Comparison of ENCODE assay signal across 8 cellular contexts in genomic region chr2:95115418-95115817, GRCh38. TPM values are rescaled to one million over a fixed set of nuclear protein-coding genes. Genes with fewer than 3 reads are reported as not detected.
A peak's percentile ranks its signal among the peaks of the same experiment; 100 is the strongest.
DNase-seq lines count a peak whose midpoint lies in the region; ATAC-seq and TF ChIP-seq lines count a peak whose summit lies in the region.

No MANE protein-coding gene starts in this region.

- peaks cover 36% of the 10 kb centered on the region for H3K79me2 ChIP-seq in GM23338 (replicated peaks; ENCODE audit: insufficient read depth)

- peaks cover 32% of the 10 kb centered on the region for H4K20me1 ChIP-seq in GM23338 (replicated peaks; ENCODE audit: insufficient read depth)

- H3K4me2 ChIP-seq in GM23338, result no peak overlapping the region

- H3K27ac ChIP-seq in GM23338 (ENCODE audit: low read depth), result no peak overlapping the region
- H3K27ac ChIP-seq in psoas muscle, result no peak overlapping the region
- no peak overlapping the region for H3K27ac ChIP-seq in aorta (ENCODE audit: low read depth in 1 of 2, low read length in 2 of 2)

- no peaks in the 10 kb centered on the region for H3K9me2 ChIP-seq in GM23338 (ENCODE audit: insufficient read depth)

- no peak overlapping the region for H3K27ac Mint-ChIP-seq in GM23338
- peak overlapping the region; percentile 47 for H3K27ac Mint-ChIP-seq in activated naive CD4-positive, alpha-beta T cell treated with anti-CD3 and anti-CD28 coated beads, Interleukin-2, amount 10 ng/mL, durations not matched to agents 7 days and 5 days

- intact Hi-C loops in head of caudate nucleus (cut with DNase I), result loop anchor here (5.0 to 10.0 kb wide), 2 partner anchors 38 to 131 kb away; no protein-coding TSS in a partner anchor
- intact Hi-C loops in psoas muscle (cut with DNase I), result loop anchor here in 1 of 2 donors (2.0 to 5.0 kb wide), 2 partner anchors 38 to 93 kb away; no protein-coding TSS in a partner anchor
- intact Hi-C loops in aorta (cut with DNase I), result no loop called here

- no peaks in the 10 kb centered on the region for H3K9me3 Mint-ChIP-seq in GM23338
- H3K9me3 Mint-ChIP-seq in activated naive CD4-positive, alpha-beta T cell treated with anti-CD3 and anti-CD28 coated beads, Interleukin-2, amount 10 ng/mL, durations not matched to agents 7 days and 5 days, result no peaks in the 10 kb centered on the region

- DNase-seq in GF-D8 (lab: John Stamatoyannopoulos, UW) (peak; percentile 16), GM23338 (ENCODE audit: low spot score) (peak; percentile 83), LHCN-M2 (ENCODE audit: low read depth) (peak; percentile 60), SK-N-DZ (ENCODE audit: low spot score) (peak; percentile 61), head of caudate nucleus (peak; percentile 49 to 90 (median 80)), psoas muscle (peak; percentile 44 to 70), aorta (peak; percentile 66 to 77)
- DNase-seq in activated naive CD4-positive, alpha-beta T cell treated with anti-CD3 and anti-CD28 coated beads, Interleukin-2, amount 10 ng/mL, durations not matched to agents 7 days and 5 days, result peak; percentile 88

- H2AFZ ChIP-seq in GM23338, result no peak overlapping the region

- H3F3A ChIP-seq in GM23338 (replicated peaks; ENCODE audit: low read depth), result no peaks in the 10 kb centered on the region

- H3K4me1 ChIP-seq in GM23338 (ENCODE audit: insufficient read depth) (peaks cover 17% of the 10 kb centered on the region), psoas muscle (peaks cover 23% of the 10 kb centered on the region), aorta (ENCODE audit: control insufficient read depth in 1 of 2, insufficient read depth in 2 of 2, low read length in 2 of 2) (no peaks in the 10 kb centered on the region)

- H3K27me3 ChIP-seq in GM23338 (ENCODE audit: insufficient read depth), result no peaks in the 10 kb centered on the region
- no peaks in the 10 kb centered on the region for H3K27me3 ChIP-seq in psoas muscle (ENCODE audit: insufficient read depth in 3 of 3, low read length in 2 of 3)
- H3K27me3 ChIP-seq in aorta (ENCODE audit: control insufficient read depth in 1 of 2, insufficient read depth in 2 of 2, low read length in 1 of 2), result no peaks in the 10 kb centered on the region

- H3K27me3 Mint-ChIP-seq in GM23338 (ENCODE audit: insufficient read depth, low read depth, poor library complexity), result peaks cover 3% of the 10 kb centered on the region
- no peaks in the 10 kb centered on the region for H3K27me3 Mint-ChIP-seq in activated naive CD4-positive, alpha-beta T cell treated with anti-CD3 and anti-CD28 coated beads, Interleukin-2, amount 10 ng/mL, durations not matched to agents 7 days and 5 days

- 19 to 22% (median 22%) methylated on average over 7 of the region's 7 CpGs for WGBS in psoas muscle, 3 donors
- WGBS in aorta, 2 donors, result 13 to 16% methylated on average over 7 of the region's 7 CpGs

- H3K36me3 ChIP-seq in GM23338 (ENCODE audit: insufficient read depth) (peaks cover 29% of the 10 kb centered on the region), psoas muscle (ENCODE audit: insufficient read depth in 1 of 2, low read depth in 1 of 2) (peaks cover 5 to 68% of the 10 kb centered on the region in 2 donors), aorta (ENCODE audit: control insufficient read depth in 1 of 2, insufficient read depth in 2 of 2, low read length in 1 of 2) (peaks cover 3% of the 10 kb centered on the region in 2 donors)

- peaks cover 43% of the 10 kb centered on the region for H3K36me3 Mint-ChIP-seq in GM23338 (ENCODE audit: low read depth)
- peaks cover 44% of the 10 kb centered on the region for H3K36me3 Mint-ChIP-seq in activated naive CD4-positive, alpha-beta T cell treated with anti-CD3 and anti-CD28 coated beads, Interleukin-2, amount 10 ng/mL, durations not matched to agents 7 days and 5 days

- ATAC-seq in GM23338 (peak; percentile 98), psoas muscle (peak; percentile 73 to 94 (median 93)), aorta (ENCODE audit: low FRiP score) (no peak)

- H3K9me3 ChIP-seq in psoas muscle (no peaks in the 10 kb centered on the region), aorta (ENCODE audit: control insufficient read depth, low read length) (no peaks in the 10 kb centered on the region)

- H3K4me1 Mint-ChIP-seq in GM23338, result peaks cover 16% of the 10 kb centered on the region
- H3K4me1 Mint-ChIP-seq in activated naive CD4-positive, alpha-beta T cell treated with anti-CD3 and anti-CD28 coated beads, Interleukin-2, amount 10 ng/mL, durations not matched to agents 7 days and 5 days, result peaks cover 44% of the 10 kb centered on the region

- H3K4me3 ChIP-seq in GM23338 (no peak overlapping the region), psoas muscle (no peak overlapping the region), aorta (ENCODE audit: low read length in 2 of 2) (no peak overlapping the region)

- CTCF ChIA-PET in activated naive CD4-positive, alpha-beta T cell treated with anti-CD3 and anti-CD28 coated beads, Interleukin-2, amount 10 ng/mL, durations not matched to agents 7 days and 5 days (lab: Charles Lee), result interaction anchor here (0.5 to 12.1 kb wide), 29 partner anchors 8 to 862 kb away, joined by 3 to 190 read pairs (median 3); partner anchors contain the start of genes MAL and ZNF2

- TF ChIP-seq CTCF in GM23338 (conservative IDR thresholded peaks at IDR 0.05; ENCODE audit: low read depth in 2 of 2) (peak; percentile 78 to 91), psoas muscle (IDR thresholded peaks at IDR 0.05) (peak; percentile 74)

- no peak overlapping the region for H3K4me3 Mint-ChIP-seq in GM23338
- no peak overlapping the region for H3K4me3 Mint-ChIP-seq in activated naive CD4-positive, alpha-beta T cell treated with anti-CD3 and anti-CD28 coated beads, Interleukin-2, amount 10 ng/mL, durations not matched to agents 7 days and 5 days

TF ChIP-seq in GM23338, 12 proteins besides CTCF, POLR2A, EP300 and RAD21:
- TF ChIP-seq EZH2 (IDR thresholded peaks at IDR 0.05; ENCODE audit: low read depth, unreplicated experiment), result no peak
TF ChIP-seq in GM23338: peak in this region for 0.

RNA-seq across cellular contexts. Expression of gene MRPS5, which starts 6.2 kb away (rescaled TPM):
- total RNA-seq in GM23338 (2014; rRNA removed; shearing (Covaris generic)), result 51.9 and 57.8 TPM in 2 replicates
- polyA plus RNA-seq in GM23338 (2016; fragmentation: Nextera tagmentation; extraction: Ambion mirVana), result 75.6 and 79.0 TPM in 2 replicates
- 40.5 and 44.8 TPM in 2 replicates for total RNA-seq in LHCN-M2 (2014; rRNA removed)
- polyA plus RNA-seq in LHCN-M2 (2012), result 38.6 TPM
- 87.7 and 91.8 TPM in 2 replicates for polyA plus RNA-seq in SK-N-DZ (2014; cell fraction: cytosol; rRNA removed)
- polyA plus RNA-seq in SK-N-DZ (2014; cell fraction: nucleus; rRNA removed), result 107 and 116 TPM in 2 replicates
- 10 to 100 TPM; 45.6 to 79.0 (median 53.4) TPM for total RNA-seq in psoas muscle
- polyA plus RNA-seq in psoas muscle, result 100 to 1,000 TPM in 2 of 3 donors, 10 to 100 TPM in 1; 96.3 to 180 (median 112) TPM
- total RNA-seq in aorta, result 10 to 100 TPM; 31.2 to 38.3 TPM
- 10 to 100 TPM; 34.3 to 57.1 TPM for polyA plus RNA-seq in aorta

RNA-seq across cellular contexts. Expression of gene ZNF514, which starts 44.2 kb away (rescaled TPM):
- 5.7 and 7.2 TPM in 2 replicates for total RNA-seq in GM23338 (2014; rRNA removed; shearing (Covaris generic))
- polyA plus RNA-seq in GM23338 (2016; fragmentation: Nextera tagmentation; extraction: Ambion mirVana) (8.3 and 9.3 TPM in 2 replicates), psoas muscle (10 to 100 TPM in 1 of 3 donors, 1 to 10 TPM in 2; 6.4 to 15.3 (median 7.3) TPM), aorta (10 to 100 TPM in 1 of 2 donors, 1 to 10 TPM in 1; 7.6 to 16.9 TPM)
- total RNA-seq in LHCN-M2 (2014; rRNA removed) (7.5 and 8.1 TPM in 2 replicates), psoas muscle (10 to 100 TPM; 11.0 to 14.5 (median 14.2) TPM), aorta (10 to 100 TPM; 13.9 to 30.7 TPM)
- 6.1 TPM for polyA plus RNA-seq in LHCN-M2 (2012)
- 11.9 and 14.3 TPM in 2 replicates for polyA plus RNA-seq in SK-N-DZ (2014; cell fraction: cytosol; rRNA removed)
- 31.8 and 52.6 TPM in 2 replicates for polyA plus RNA-seq in SK-N-DZ (2014; cell fraction: nucleus; rRNA removed)

RNA-seq across cellular contexts. Expression of gene ZNF2, which starts 50.2 kb away (rescaled TPM):
- total RNA-seq in GM23338 (2014; rRNA removed; shearing (Covaris generic)), result 2.5 and 3.4 TPM in 2 replicates
- polyA plus RNA-seq in GM23338 (2016; fragmentation: Nextera tagmentation; extraction: Ambion mirVana) (1.3 and 2.0 TPM in 2 replicates), psoas muscle (1 to 10 TPM; 1.7 to 3.2 (median 2.7) TPM), aorta (1 to 10 TPM; 1.3 to 2.3 TPM)
- total RNA-seq in LHCN-M2 (2014; rRNA removed) (5.5 and 6.5 TPM in 2 replicates), psoas muscle (1 to 10 TPM; 2.4 to 5.5 (median 2.9) TPM), aorta (1 to 10 TPM; 3.1 to 5.9 TPM)
- polyA plus RNA-seq in LHCN-M2 (2012), result 3.5 TPM
- polyA plus RNA-seq in SK-N-DZ (2014; cell fraction: cytosol; rRNA removed), result 4.4 and 6.3 TPM in 2 replicates
- 2.6 and 4.6 TPM in 2 replicates for polyA plus RNA-seq in SK-N-DZ (2014; cell fraction: nucleus; rRNA removed)

Comparison
In these comparisons a context has a peak if more than half of its experiments do, and no peak if none do; other contexts are left out.
1. DNase-seq: peak in every context shown above with its lines; median percentile 88 in activated naive CD4-positive, alpha-beta T cell treated with anti-CD3 and anti-CD28 coated beads, Interleukin-2, amount 10 ng/mL, durations not matched to agents 7 days and 5 days; 83 in GM23338; 80 in head of caudate nucleus; 72 in aorta; 61 in SK-N-DZ; 60 in LHCN-M2; 57 in psoas muscle; 16 in GF-D8.